ENCODE assay signal across 14 cellular contexts in genomic region chr3:79766474-79767193, GRCh38. TPM values are rescaled to one million over a fixed set of nuclear protein-coding genes. Genes with fewer than 3 reads are reported as not detected.
DNase-seq lines count a peak whose midpoint lies in the region; ATAC-seq and TF ChIP-seq lines count a peak whose summit lies in the region.
"Had no signal": no experiment of that assay in that cellular context is flagged by ENCODE, and none has a peak within 500 bp of the region (broad histone marks: within the 10 kb centered on the region; RNA-seq: fewer than 3 reads in every experiment).

No MANE protein-coding gene starts in this region.

- ATAC-seq in GM21737 (IDR thresholded peaks at IDR 0.05; ENCODE audit: unreplicated experiment) (no peak), GM18505 (IDR thresholded peaks at IDR 0.05; ENCODE audit: unreplicated experiment) (no peak), HG02870 (IDR thresholded peaks at IDR 0.05; ENCODE audit: unreplicated experiment) (no peak)
- ATAC-seq: naive thymus-derived CD8-positive, alpha-beta T cell had no signal

- H3K27me3 Mint-ChIP-seq in nephron (ENCODE audit: low read depth) = peaks cover 9% of the 10 kb centered on the region

- peak overlapping the region; percentile 3 to 45 (median 6) for H3K27ac Mint-ChIP-seq in nephron
- H3K27ac Mint-ChIP-seq: naive thymus-derived CD8-positive, alpha-beta T cell had no signal

- H3K9ac ChIP-seq in NT2/D1 (ENCODE audit: insufficient read length, low read depth) (peak overlapping the region; percentile 79), fibroblast of lung (ENCODE audit: insufficient read depth, low read length) (no peak overlapping the region)

- no peaks in the 10 kb centered on the region for H3K79me2 ChIP-seq in fibroblast of lung (ENCODE audit: control insufficient read depth, insufficient read depth, low read length)

- TF ChIP-seq CTCF in fibroblast of lung (conservative IDR thresholded peaks at IDR 0.05 in 1 of 2, IDR thresholded peaks at IDR 0.05 in 1 of 2; ENCODE audit: low read depth in 1 of 2, low read length in 2 of 2) = no peak
- TF ChIP-seq CTCF in nephron (IDR thresholded peaks at IDR 0.05; ENCODE audit: unreplicated experiment in 3 of 3) = no peak

- no peak overlapping the region for H3K4me3 Mint-ChIP-seq in nephron
- H3K4me3 Mint-ChIP-seq: naive thymus-derived CD8-positive, alpha-beta T cell had no signal

- no peaks in the 10 kb centered on the region for H3K9me3 Mint-ChIP-seq in nephron

- no peak for TF ChIP-seq POLR2A in GM18505 (IDR thresholded peaks at IDR 0.05; ENCODE audit: borderline replicate concordance, extremely low read depth, insufficient read depth, insufficient read length)

- H3K4me1 ChIP-seq in NT2/D1 (ENCODE audit: insufficient read depth, insufficient read length) = peaks cover 4% of the 10 kb centered on the region
- H3K4me1 ChIP-seq in fibroblast of lung (ENCODE audit: control insufficient read depth, extremely low read depth, insufficient read depth, low read length) = no peaks in the 10 kb centered on the region

- DNase-seq in AG20443 (ENCODE audit: low spot score) = peak; percentile 4
- DNase-seq in NT2/D1 (ENCODE audit: low read depth, low spot score) = no peak
- peak; percentile 5 for DNase-seq in fibroblast of lung (ENCODE audit: low read depth in 2 of 2)
- no peak for DNase-seq in T-helper 9 cell
- DNase-seq: AML-193; MM.1S; naive thymus-derived CD8-positive, alpha-beta T cell; NCI-H510A treated with DMSO at 0.1 percent for 48 hours had no signal

- peak overlapping the region; percentile 71 for H3K4me3 ChIP-seq in NT2/D1 (ENCODE audit: insufficient read length, low read depth)
- peak overlapping the region in 1 of 4 experiments; percentile 64 for H3K4me3 ChIP-seq in fibroblast of lung (replicated peaks in 1 of 4; ENCODE audit: control extremely low read depth in 1 of 4, insufficient read depth in 1 of 4, low read depth in 3 of 4, low read length in 4 of 4)

- H2AFZ ChIP-seq in fibroblast of lung (ENCODE audit: low read length) = no peak overlapping the region

- H3K4me1 Mint-ChIP-seq in nephron = peaks cover 9% of the 10 kb centered on the region
- H3K4me1 Mint-ChIP-seq: naive thymus-derived CD8-positive, alpha-beta T cell had no signal

- H3K9me3 ChIP-seq in NT2/D1 (ENCODE audit: insufficient read depth, low read length) (no peaks in the 10 kb centered on the region; the same call in 1 of the 2 replicates), fibroblast of lung (ENCODE audit: control insufficient read depth, insufficient read depth, low read depth, low read length) (no peaks in the 10 kb centered on the region)

- H3K36me3 ChIP-seq in NT2/D1 (ENCODE audit: insufficient read depth, insufficient read length, low read length) (no peaks in the 10 kb centered on the region), fibroblast of lung (ENCODE audit: control insufficient read depth, insufficient read depth, low read length) (no peaks in the 10 kb centered on the region)

- H3K27me3 ChIP-seq in NT2/D1 (ENCODE audit: insufficient read depth, insufficient read length) (peaks cover 52% of the 10 kb centered on the region), fibroblast of lung (ENCODE audit: control insufficient read depth, insufficient read depth, low read length) (no peaks in the 10 kb centered on the region)

- H4K20me1 ChIP-seq in fibroblast of lung (ENCODE audit: control insufficient read depth, extremely low read depth, insufficient read depth, low read length) = no peaks in the 10 kb centered on the region

- no peaks in the 10 kb centered on the region for H3K36me3 Mint-ChIP-seq in nephron (ENCODE audit: low read depth)

- no peak overlapping the region for H3K27ac ChIP-seq in fibroblast of lung (ENCODE audit: insufficient read depth, low read length)
- H3K27ac ChIP-seq: HL-60, VCaP had no signal

- H3K4me2 ChIP-seq in fibroblast of lung (ENCODE audit: extremely low read depth, insufficient read depth, low read length) = no peak overlapping the region

RNA-seq across cellular contexts. Expression of gene ROBO1, which starts 1.2 kb away (rescaled TPM):
- 58.8 and 104 TPM in 2 replicates for total RNA-seq in fibroblast of lung
- polyA plus RNA-seq in fibroblast of lung = 51.2 and 53.8 TPM in 2 replicates
- 42.8 and 43.4 TPM in 2 replicates for polyA plus RNA-seq in fibroblast of lung (2012)
- 47.3 and 52.7 TPM in 2 replicates for polyA minus RNA-seq in fibroblast of lung (ENCODE audit: low replicate concordance)

Comparison
In these comparisons a context has a peak if more than half of its experiments do, and no peak if none do; other contexts are left out.
1. DNase-seq: peak in AG20443 (single experiment) and fibroblast of lung (2 of 2); none in NT2/D1 (single experiment) and T-helper 9 cell (single experiment).